In the genomic region with DNA sequence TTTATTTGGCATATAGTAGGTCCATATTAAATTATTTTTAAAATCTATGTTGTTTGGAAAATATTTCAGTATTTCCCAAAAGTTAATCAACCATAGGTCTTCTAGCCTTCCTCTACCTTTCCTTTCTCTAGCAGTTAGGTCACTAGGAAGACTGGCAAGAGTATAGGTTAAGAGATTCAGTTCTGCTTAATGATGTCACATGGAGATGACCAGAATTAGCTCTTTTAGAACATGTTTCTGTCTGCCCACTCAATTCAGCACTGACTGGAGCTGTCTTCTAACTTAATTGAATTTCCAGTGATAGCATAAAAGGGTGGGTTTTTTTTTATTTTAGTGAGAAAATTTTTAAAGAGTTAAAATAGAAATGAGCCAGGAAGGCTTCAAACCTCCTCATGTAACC, we compare ENCODE assay signal across 28 cellular contexts. TPM values are rescaled to one million over a fixed set of nuclear protein-coding genes. Genes with fewer than 3 reads are reported as not detected.
A peak's percentile ranks its signal among the peaks of the same experiment; 100 is the strongest.
DNase-seq lines count a peak whose midpoint lies in the region; ATAC-seq and TF ChIP-seq lines count a peak whose summit lies in the region.
"Had no signal": no experiment of that assay in that cellular context is flagged by ENCODE, and none has a peak within 500 bp of the region (broad histone marks: within the 10 kb centered on the region; RNA-seq: fewer than 3 reads in every experiment).

No MANE protein-coding gene starts in this region.

- POLR2A ChIA-PET in activated CD8-positive, alpha-beta T cell treated with anti-CD3 and anti-CD28 coated beads, Interleukin-2, amount 10 ng/mL, durations not matched to agents 7 days and 5 days (lab: Charles Lee), result interaction anchor here (0.7 kb wide), 1 partner anchor 71 kb away, joined by 3 read pairs; no protein-coding TSS in a partner anchor

- H3K4me2 ChIP-seq in mammary epithelial cell (ENCODE audit: insufficient read depth, low read depth, low read length), result no peak overlapping the region
- H3K4me2 ChIP-seq: BLaER1 treated with 17β-estradiol and CSF1 and Interleukin-3, amounts not matched to agents 10 nM and 100 nM; smooth muscle cell had no signal

- in situ Hi-C loops in mammary epithelial cell (cut with MboI; ENCODE audit: low sequenced_read_pairs in 2 of 2), result no loop called here

- H3K27ac Mint-ChIP-seq in activated naive CD4-positive, alpha-beta T cell treated with anti-CD3 and anti-CD28 coated beads for 36 hours, result peak overlapping the region; percentile 54
- peak overlapping the region; percentile 50 for H3K27ac Mint-ChIP-seq in activated CD8-positive, alpha-beta T cell treated with anti-CD3 and anti-CD28 coated beads, Interleukin-2, amount 10 ng/mL, durations not matched to agents 7 days and 5 days
- peak overlapping the region; percentile 99 for H3K27ac Mint-ChIP-seq in stimulated activated effector memory CD8-positive, alpha-beta T cell treated with anti-CD3 and anti-CD28 coated beads, Interleukin-12 subunit alpha, Interleukin-12 subunit beta, amount 100 ng/mL, for 72 hours
- H3K27ac Mint-ChIP-seq: mesothelial cell of epicardium had no signal

- no peaks in the 10 kb centered on the region for H3K36me3 ChIP-seq in mammary epithelial cell (ENCODE audit: insufficient read depth, low read length)
- H3K36me3 ChIP-seq: cardiac muscle cell, gastroesophageal sphincter, left ventricle myocardium inferior, pancreas, SJCRH30 had no signal

- CTCF ChIA-PET in activated naive CD4-positive, alpha-beta T cell treated with anti-CD3 and anti-CD28 coated beads for 36 hours (lab: Charles Lee), result interaction anchor here (0.9 to 5.9 kb wide), 7 partner anchors 12 to 360 kb away, joined by 3 to 97 read pairs (median 4); a partner anchor contains a TSS
- CTCF ChIA-PET in activated CD8-positive, alpha-beta T cell treated with anti-CD3 and anti-CD28 coated beads, Interleukin-2, amount 10 ng/mL, durations not matched to agents 7 days and 5 days (lab: Charles Lee), result interaction anchor here (0.6 to 5.1 kb wide), 5 partner anchors 9 to 715 kb away, joined by 3 to 59 read pairs (median 3); no protein-coding TSS in a partner anchor
- CTCF ChIA-PET in mammary epithelial cell (lab: Charles Lee; ENCODE audit: low non-redundant PET), result interaction anchor here (0.5 to 1.3 kb wide), 2 partner anchors 41 to 253 kb away, joined by 6 to 13 read pairs; no protein-coding TSS in a partner anchor

- no TSS peak for BruUV-seq in mammary epithelial cell (replicated peaks; lab: Mats Ljungman, UMichigan)

- no peaks in the 10 kb centered on the region for H3K27me3 ChIP-seq in mammary epithelial cell (ENCODE audit: insufficient read depth, low read length)
- H3K27me3 ChIP-seq: BLaER1 treated with 17β-estradiol and CSF1 and Interleukin-3, amounts not matched to agents 10 nM and 100 nM; cardiac muscle cell; gastroesophageal sphincter; pancreas; SJCRH30; testis had no signal

- H3K79me2 ChIP-seq in mammary epithelial cell (ENCODE audit: insufficient read depth, low read length), result no peaks in the 10 kb centered on the region

- no peak overlapping the region for H2AFZ ChIP-seq in mammary epithelial cell (ENCODE audit: low read depth, low read length)

- no peak for TF ChIP-seq CTCF in mammary epithelial cell (conservative IDR thresholded peaks at IDR 0.05 in 1 of 2, IDR thresholded peaks at IDR 0.05 in 1 of 2; ENCODE audit: extremely low read depth in 1 of 2, insufficient read depth in 1 of 2, low read depth in 1 of 2, low read length in 2 of 2)

- H3K9ac ChIP-seq in mammary epithelial cell (ENCODE audit: insufficient read depth, low read length), result no peak overlapping the region
- H3K9ac ChIP-seq: BLaER1 treated with 17β-estradiol and CSF1 and Interleukin-3, amounts not matched to agents 10 nM and 100 nM had no signal

- DNase-seq in activated naive CD4-positive, alpha-beta T cell treated with anti-CD3 and anti-CD28 coated beads for 36 hours, result no peak
- no peak for DNase-seq in activated naive CD4-positive, alpha-beta T cell (lab: John Stamatoyannopoulos, UW)
- DNase-seq in activated CD8-positive, alpha-beta T cell treated with anti-CD3 and anti-CD28 coated beads, Interleukin-2, amount 10 ng/mL, durations not matched to agents 7 days and 5 days, result no peak
- no peak for DNase-seq in stimulated activated effector memory CD8-positive, alpha-beta T cell treated with anti-CD3 and anti-CD28 coated beads, Interleukin-12 subunit alpha, Interleukin-12 subunit beta, amount 100 ng/mL, for 72 hours (ENCODE audit: low spot score in 2 of 2)
- DNase-seq in GM03348 (ENCODE audit: low spot score), result no peak
- no peak for DNase-seq in mammary epithelial cell
- no peak for DNase-seq in activated gamma-delta T cell treated with Interleukin-2 at 50 U/mL for 16 hours
- DNase-seq: ACHN; activated effector memory CD4-positive, alpha-beta T cell treated with Interleukin-2 at 50 U/mL for 16 hours; aorta; cortex of kidney; left ventricle myocardium inferior; naive thymus-derived CD4-positive, alpha-beta T cell; NCI-H1694; NCI-H2171; NCI-H510A treated with DMSO at 0.1 percent for 48 hours; pancreas; SJCRH30; stimulated activated CD4-positive, alpha-beta T cell treated with anti-CD3 and anti-CD28 coated beads, Interleukin-2, amount 100 ng/mL, for 24 hours; testis had no signal

- no peaks in the 10 kb centered on the region for H3K9me3 Mint-ChIP-seq in activated naive CD4-positive, alpha-beta T cell treated with anti-CD3 and anti-CD28 coated beads for 36 hours
- no peaks in the 10 kb centered on the region for H3K9me3 Mint-ChIP-seq in activated CD8-positive, alpha-beta T cell treated with anti-CD3 and anti-CD28 coated beads, Interleukin-2, amount 10 ng/mL, durations not matched to agents 7 days and 5 days (ENCODE audit: insufficient read depth)
- H3K9me3 Mint-ChIP-seq in stimulated activated effector memory CD8-positive, alpha-beta T cell treated with anti-CD3 and anti-CD28 coated beads, Interleukin-12 subunit alpha, Interleukin-12 subunit beta, amount 100 ng/mL, for 72 hours, result no peaks in the 10 kb centered on the region
- H3K9me3 Mint-ChIP-seq: mesothelial cell of epicardium had no signal

- peaks cover 12% of the 10 kb centered on the region for H3K36me3 Mint-ChIP-seq in activated naive CD4-positive, alpha-beta T cell treated with anti-CD3 and anti-CD28 coated beads for 36 hours (ENCODE audit: low read depth)
- H3K36me3 Mint-ChIP-seq in activated CD8-positive, alpha-beta T cell treated with anti-CD3 and anti-CD28 coated beads, Interleukin-2, amount 10 ng/mL, durations not matched to agents 7 days and 5 days (ENCODE audit: low read depth), result peaks cover 87% of the 10 kb centered on the region
- peaks cover 59% of the 10 kb centered on the region for H3K36me3 Mint-ChIP-seq in stimulated activated effector memory CD8-positive, alpha-beta T cell treated with anti-CD3 and anti-CD28 coated beads, Interleukin-12 subunit alpha, Interleukin-12 subunit beta, amount 100 ng/mL, for 72 hours
- H3K36me3 Mint-ChIP-seq: mesothelial cell of epicardium had no signal

- peak; percentile 29 for ATAC-seq in HG02870 (IDR thresholded peaks at IDR 0.05; ENCODE audit: unreplicated experiment)
- ATAC-seq in activated CD8-positive, alpha-beta T cell treated with anti-CD3 and anti-CD28 coated beads, Interleukin-2, amount 10 ng/mL, durations not matched to agents 7 days and 5 days, result no peak
- ATAC-seq in stimulated activated effector memory CD8-positive, alpha-beta T cell treated with anti-CD3 and anti-CD28 coated beads, Interleukin-12 subunit alpha, Interleukin-12 subunit beta, amount 100 ng/mL, for 72 hours, result no peak
- ATAC-seq: activated CD4-positive, CD25-positive, alpha-beta regulatory T cell treated with anti-CD3 and anti-CD28 coated beads, Interleukin-2, amount 50 U/mL, for 24 hours; gastroesophageal sphincter; naive thymus-derived CD4-positive, alpha-beta T cell; pancreas had no signal

- no peaks in the 10 kb centered on the region for H3K9me3 ChIP-seq in mammary epithelial cell (replicated peaks; ENCODE audit: insufficient read depth, low read length)
- H3K9me3 ChIP-seq: gastroesophageal sphincter, left ventricle myocardium inferior, pancreas, SJCRH30, testis had no signal

- H4K20me1 ChIP-seq in mammary epithelial cell (ENCODE audit: insufficient read depth, low read length), result no peaks in the 10 kb centered on the region
- H4K20me1 ChIP-seq: BLaER1 treated with 17β-estradiol and CSF1 and Interleukin-3, amounts not matched to agents 10 nM and 100 nM had no signal

- H3K4me3 ChIP-seq in mammary epithelial cell (replicated peaks in 1 of 3; ENCODE audit: insufficient read depth in 1 of 3, low read depth in 2 of 3, low read length in 3 of 3), result no peak overlapping the region
- H3K4me3 ChIP-seq: BLaER1 treated with 17β-estradiol and CSF1 and Interleukin-3, amounts not matched to agents 10 nM and 100 nM; cardiac muscle cell; gastroesophageal sphincter; left ventricle myocardium inferior; pancreas; SJCRH30; smooth muscle cell; testis had no signal

- H3K4me1 Mint-ChIP-seq in activated naive CD4-positive, alpha-beta T cell treated with anti-CD3 and anti-CD28 coated beads for 36 hours (ENCODE audit: low read depth), result peaks cover 56% of the 10 kb centered on the region
- H3K4me1 Mint-ChIP-seq in activated CD8-positive, alpha-beta T cell treated with anti-CD3 and anti-CD28 coated beads, Interleukin-2, amount 10 ng/mL, durations not matched to agents 7 days and 5 days (ENCODE audit: low read depth), result peaks cover 65% of the 10 kb centered on the region
- H3K4me1 Mint-ChIP-seq in stimulated activated effector memory CD8-positive, alpha-beta T cell treated with anti-CD3 and anti-CD28 coated beads, Interleukin-12 subunit alpha, Interleukin-12 subunit beta, amount 100 ng/mL, for 72 hours, result peaks cover 61% of the 10 kb centered on the region
- H3K4me1 Mint-ChIP-seq: mesothelial cell of epicardium had no signal

- no peak overlapping the region for H3K4me3 Mint-ChIP-seq in activated naive CD4-positive, alpha-beta T cell treated with anti-CD3 and anti-CD28 coated beads for 36 hours
- H3K4me3 Mint-ChIP-seq in activated CD8-positive, alpha-beta T cell treated with anti-CD3 and anti-CD28 coated beads, Interleukin-2, amount 10 ng/mL, durations not matched to agents 7 days and 5 days, result no peak overlapping the region
- H3K4me3 Mint-ChIP-seq in stimulated activated effector memory CD8-positive, alpha-beta T cell treated with anti-CD3 and anti-CD28 coated beads, Interleukin-12 subunit alpha, Interleukin-12 subunit beta, amount 100 ng/mL, for 72 hours, result peak overlapping the region; percentile 72
- H3K4me3 Mint-ChIP-seq: mesothelial cell of epicardium had no signal

- intact Hi-C loops in activated naive CD4-positive, alpha-beta T cell treated with anti-CD3 and anti-CD28 coated beads for 36 hours (cut with micrococcal nuclease), result loop anchor here (5.0 to 10.0 kb wide), 4 partner anchors 282 to 1814 kb away; no protein-coding TSS in a partner anchor
- intact Hi-C loops in mammary epithelial cell (cut with micrococcal nuclease), result no loop called here

- peaks cover 19% of the 10 kb centered on the region for H3K4me1 ChIP-seq in mammary epithelial cell (ENCODE audit: insufficient read depth, low read length)
- H3K4me1 ChIP-seq: BLaER1 treated with 17β-estradiol and CSF1 and Interleukin-3, amounts not matched to agents 10 nM and 100 nM; gastroesophageal sphincter; pancreas; testis had no signal

- no peaks in the 10 kb centered on the region for H3K27me3 Mint-ChIP-seq in activated naive CD4-positive, alpha-beta T cell treated with anti-CD3 and anti-CD28 coated beads for 36 hours (ENCODE audit: low read depth)
- H3K27me3 Mint-ChIP-seq in activated CD8-positive, alpha-beta T cell treated with anti-CD3 and anti-CD28 coated beads, Interleukin-2, amount 10 ng/mL, durations not matched to agents 7 days and 5 days (ENCODE audit: low read depth), result no peaks in the 10 kb centered on the region
- H3K27me3 Mint-ChIP-seq: naive thymus-derived CD4-positive, alpha-beta T cell had no signal

- H3K27ac ChIP-seq in mammary epithelial cell (ENCODE audit: insufficient read depth, low read depth, low read length), result no peak overlapping the region
- H3K27ac ChIP-seq: BLaER1 treated with 17β-estradiol and CSF1 and Interleukin-3, amounts not matched to agents 10 nM and 100 nM; cardiac muscle cell; gastroesophageal sphincter; HL-60; left ventricle myocardium inferior; pancreas; SJCRH30; testis had no signal

- dilution Hi-C loops in mammary epithelial cell (cut with HindIII; ENCODE audit: low sequenced_read_pairs), result loop anchor here (5.0 kb wide), 2 partner anchors 42 to 48 kb away; no protein-coding TSS in a partner anchor

RNA-seq across cellular contexts. Expression of a gene that starts 23.8 kb away (rescaled TPM):
- total RNA-seq in activated naive CD4-positive, alpha-beta T cell treated with anti-CD3 and anti-CD28 coated beads for 36 hours, result 100 to 1,000 TPM; 394 to 397 TPM
- total RNA-seq in activated CD8-positive, alpha-beta T cell treated with anti-CD3 and anti-CD28 coated beads, Interleukin-2, amount 10 ng/mL, durations not matched to agents 7 days and 5 days, result under 1 TPM; 0.68 to 0.74 TPM
- total RNA-seq in mammary epithelial cell, result 10 to 100 TPM in 1 of 2 donors, 1 to 10 TPM in 1; 3.2 to 85.7 TPM
- polyA plus RNA-seq in mammary epithelial cell, result 42.6 TPM
- polyA minus RNA-seq in mammary epithelial cell, result 44.8 TPM
- total RNA-seq: aorta, cardiac muscle cell, left ventricle myocardium inferior, mesothelial cell of epicardium, SJCRH30, testis had no signal
- polyA plus RNA-seq: aorta, cardiac muscle cell had no signal

RNA-seq across cellular contexts. Expression of a gene that starts 55.5 kb away (rescaled TPM):
- total RNA-seq in activated naive CD4-positive, alpha-beta T cell treated with anti-CD3 and anti-CD28 coated beads for 36 hours, result 10 to 100 TPM; 12.5 to 12.6 TPM
- total RNA-seq in activated CD8-positive, alpha-beta T cell treated with anti-CD3 and anti-CD28 coated beads, Interleukin-2, amount 10 ng/mL, durations not matched to agents 7 days and 5 days, result 10 to 100 TPM; 14.5 to 16.2 TPM
- total RNA-seq in mammary epithelial cell, result 1 to 10 TPM; 4.5 to 5.6 TPM
- 2.4 TPM for polyA plus RNA-seq in mammary epithelial cell
- 6.3 TPM for polyA minus RNA-seq in mammary epithelial cell

Comparison
In these comparisons a context has a peak if more than half of its experiments do, and no peak if none do; other contexts are left out.
1. RNA of a gene that starts 23.8 kb away (total RNA-seq): 394 to 397 TPM in activated naive CD4-positive, alpha-beta T cell treated with anti-CD3 and anti-CD28 coated beads for 36 hours; 3.2 to 85.7 TPM in mammary epithelial cell and 0.68 to 0.74 TPM in activated CD8-positive, alpha-beta T cell treated with anti-CD3 and anti-CD28 coated beads, Interleukin-2, amount 10 ng/mL, durations not matched to agents 7 days and 5 days; every median in the first group is over 4 times any median in the second.
2. Peak in every context shown above with its lines, with median percentiles within 50 percentile points of each other: H3K27ac Mint-ChIP-seq.